In genomic region chr15:57172925-57173324, GRCh38 we compare ENCODE assay signal across 31 cellular contexts.
A peak's percentile ranks its signal among the peaks of the same experiment; 100 is the strongest.
DNase-seq lines count a peak whose midpoint lies in the region; ATAC-seq, FAIRE-seq and TF ChIP-seq lines count a peak whose summit lies in the region.
"Had no signal": no experiment of that assay in that cellular context is flagged by ENCODE, and none has a peak within 500 bp of the region (broad histone marks: within the 10 kb centered on the region; RNA-seq: fewer than 3 reads in every experiment).

No MANE protein-coding gene starts in this region.

- BruUV-seq in MCF 10A (replicated peaks; lab: Mats Ljungman, UMichigan) (no TSS peak), mammary epithelial cell (replicated peaks; lab: Mats Ljungman, UMichigan) (no TSS peak)

- H3K4me2 ChIP-seq in mammary epithelial cell (ENCODE audit: insufficient read depth, low read depth, low read length) (no peak overlapping the region), astrocyte (ENCODE audit: low read length) (no peak overlapping the region)
- H3K4me2 ChIP-seq: hepatocyte had no signal

- CTCF ChIA-PET in MCF 10A (lab: Yijun Ruan, JAX) = no interaction called here
- CTCF ChIA-PET in mammary epithelial cell (lab: Charles Lee; ENCODE audit: low non-redundant PET) = no interaction called here

- H3K36me3 Mint-ChIP-seq in MCF 10A (ENCODE audit: insufficient read depth, unreplicated experiment) = peaks cover 19% of the 10 kb centered on the region
- H3K36me3 Mint-ChIP-seq in astrocyte (ENCODE audit: low read depth, unreplicated experiment) = no peaks in the 10 kb centered on the region

- WGBS in mammary epithelial cell (ENCODE audit: low coverage, missing lambda C conversion rate) = 88% methylated on average over 3 of the region's 3 CpGs

- no peaks in the 10 kb centered on the region for H4K20me1 ChIP-seq in mammary epithelial cell (ENCODE audit: insufficient read depth, low read length)
- peaks cover 3% of the 10 kb centered on the region for H4K20me1 ChIP-seq in astrocyte (ENCODE audit: insufficient read depth, low read length)

- H3K27ac Mint-ChIP-seq in MCF 10A (ENCODE audit: low read depth, unreplicated experiment) (peak overlapping the region; percentile 14), astrocyte (ENCODE audit: unreplicated experiment) (no peak overlapping the region)
- H3K27ac Mint-ChIP-seq: activated naive CD4-positive, alpha-beta T cell treated with anti-CD3 and anti-CD28 coated beads, Interleukin-2, amount 50 U/mL, for 24 hours; activated T-helper 2 cell treated with anti-CD3 and anti-CD28 coated beads, Interferon-gamma antibody, Interleukin-2, Interleukin-4, amounts not matched to agents 10 μg/mL and 5 μg/mL and 100 μg/mL, durations not matched to agents 14 hours and 24 hours and 36 hours; CD4-positive, alpha-beta T cell; memory B cell had no signal

- H3K4me3 Mint-ChIP-seq in MCF 10A (ENCODE audit: unreplicated experiment) = no peak overlapping the region
- no peak overlapping the region for H3K4me3 Mint-ChIP-seq in astrocyte (ENCODE audit: unreplicated experiment)
- H3K4me3 Mint-ChIP-seq: activated naive CD4-positive, alpha-beta T cell treated with anti-CD3 and anti-CD28 coated beads, Interleukin-2, amount 50 U/mL, for 24 hours; CD4-positive, alpha-beta T cell; memory B cell had no signal

- no peaks in the 10 kb centered on the region for H3K79me2 ChIP-seq in mammary epithelial cell (ENCODE audit: insufficient read depth, low read length)
- H3K79me2 ChIP-seq in astrocyte (ENCODE audit: insufficient read depth, low read length) = no peaks in the 10 kb centered on the region

- no peaks in the 10 kb centered on the region for H3K9me3 Mint-ChIP-seq in MCF 10A (ENCODE audit: unreplicated experiment)
- no peaks in the 10 kb centered on the region for H3K9me3 Mint-ChIP-seq in astrocyte (ENCODE audit: unreplicated experiment)
- H3K9me3 Mint-ChIP-seq: activated naive CD4-positive, alpha-beta T cell treated with anti-CD3 and anti-CD28 coated beads, Interleukin-2, amount 50 U/mL, for 24 hours; activated T-helper 2 cell treated with anti-CD3 and anti-CD28 coated beads, Interferon-gamma antibody, Interleukin-2, Interleukin-4, amounts not matched to agents 10 μg/mL and 5 μg/mL and 100 μg/mL, durations not matched to agents 14 hours and 24 hours and 36 hours; CD4-positive, alpha-beta T cell; memory B cell had no signal

- dilution Hi-C loops in mammary epithelial cell (cut with HindIII; ENCODE audit: low sequenced_read_pairs) = no loop called here

- H3K4me1 Mint-ChIP-seq in MCF 10A (ENCODE audit: insufficient read depth, unreplicated experiment) (no peaks in the 10 kb centered on the region), astrocyte (ENCODE audit: low read depth, unreplicated experiment) (no peaks in the 10 kb centered on the region)
- H3K4me1 Mint-ChIP-seq: activated naive CD4-positive, alpha-beta T cell treated with anti-CD3 and anti-CD28 coated beads, Interleukin-2, amount 50 U/mL, for 24 hours had no signal

- no peak overlapping the region for H2AFZ ChIP-seq in mammary epithelial cell (ENCODE audit: low read depth, low read length)
- H2AFZ ChIP-seq in astrocyte (ENCODE audit: low read depth, low read length) = no peak overlapping the region
- H2AFZ ChIP-seq: hepatocyte had no signal

- H3K4me1 ChIP-seq in mammary epithelial cell (ENCODE audit: insufficient read depth, low read length) (no peaks in the 10 kb centered on the region), astrocyte (ENCODE audit: insufficient read depth, low read length) (no peaks in the 10 kb centered on the region), left lung (peaks cover 0 to 4% of the 10 kb centered on the region in 2 donors)
- H3K4me1 ChIP-seq: sigmoid colon had no signal

- intact Hi-C loops in MCF 10A (cut with micrococcal nuclease) (no loop called here), mammary epithelial cell (cut with micrococcal nuclease) (no loop called here), left lung (cut with DNase I) (no loop called here)

- in situ Hi-C loops in mammary epithelial cell (cut with MboI; ENCODE audit: low sequenced_read_pairs in 2 of 2) = no loop called here

- POLR2A ChIA-PET in MCF 10A (lab: Yijun Ruan, JAX) = interaction anchor here (0.8 kb wide), 1 partner anchor 9 kb away, joined by 3 read pairs; no protein-coding TSS in a partner anchor

- no peak for ATAC-seq in HG03460 (IDR thresholded peaks at IDR 0.05; ENCODE audit: unreplicated experiment)
- no peak for ATAC-seq in GM18907 (IDR thresholded peaks at IDR 0.05; ENCODE audit: unreplicated experiment)
- ATAC-seq in left lung = no peak
- ATAC-seq: activated CD4-positive, CD25-positive, alpha-beta regulatory T cell treated with anti-CD3 and anti-CD28 coated beads, Interleukin-2, amount 50 U/mL, for 24 hours had no signal

- H3K27me3 Mint-ChIP-seq in MCF 10A (ENCODE audit: insufficient read depth, unreplicated experiment) (no peaks in the 10 kb centered on the region), astrocyte (ENCODE audit: low read depth, unreplicated experiment) (no peaks in the 10 kb centered on the region)
- H3K27me3 Mint-ChIP-seq: activated naive CD4-positive, alpha-beta T cell treated with anti-CD3 and anti-CD28 coated beads, Interleukin-2, amount 50 U/mL, for 24 hours; CD4-positive, alpha-beta T cell; memory B cell; progenitor cell of endocrine pancreas had no signal

- no peak for FAIRE-seq in astrocyte (lab: Jason Lieb, UNC)
- FAIRE-seq: GM12892, H54, TTC549 had no signal

- H3K27me3 ChIP-seq in mammary epithelial cell (ENCODE audit: insufficient read depth, low read length) (no peaks in the 10 kb centered on the region), astrocyte (ENCODE audit: insufficient read depth, low read length) (no peaks in the 10 kb centered on the region), left lung (no peaks in the 10 kb centered on the region)
- H3K27me3 ChIP-seq: cardiac muscle cell, hepatocyte, sigmoid colon had no signal

- H3K9me3 ChIP-seq in mammary epithelial cell (replicated peaks; ENCODE audit: insufficient read depth, low read length) (no peaks in the 10 kb centered on the region), astrocyte (ENCODE audit: insufficient read depth, low read depth, low read length) (no peaks in the 10 kb centered on the region), left lung (no peaks in the 10 kb centered on the region)
- H3K9me3 ChIP-seq: sigmoid colon had no signal

- no peak for TF ChIP-seq CTCF in MCF 10A (IDR thresholded peaks at IDR 0.05; ENCODE audit: unreplicated experiment)
- TF ChIP-seq CTCF in mammary epithelial cell (conservative IDR thresholded peaks at IDR 0.05 in 1 of 2, IDR thresholded peaks at IDR 0.05 in 1 of 2; ENCODE audit: extremely low read depth in 1 of 2, insufficient read depth in 1 of 2, low read depth in 1 of 2, low read length in 2 of 2) = no peak
- TF ChIP-seq CTCF in astrocyte (IDR thresholded peaks at IDR 0.05; ENCODE audit: insufficient read depth, low read depth, low read length) = no peak
- TF ChIP-seq CTCF in left lung (IDR thresholded peaks at IDR 0.05) = no peak

- H3K9ac ChIP-seq in mammary epithelial cell (ENCODE audit: insufficient read depth, low read length) (no peak overlapping the region), astrocyte (ENCODE audit: low read length) (no peak overlapping the region)

- no peak overlapping the region for H3K4me3 ChIP-seq in mammary epithelial cell (replicated peaks in 1 of 3; ENCODE audit: insufficient read depth in 1 of 3, low read depth in 2 of 3, low read length in 3 of 3)
- no peak overlapping the region for H3K4me3 ChIP-seq in astrocyte (ENCODE audit: insufficient read depth, low read depth, low read length)
- H3K4me3 ChIP-seq in left lung = no peak overlapping the region
- H3K4me3 ChIP-seq: cardiac muscle cell, hepatocyte, sigmoid colon had no signal

- no peak overlapping the region for H3K27ac ChIP-seq in mammary epithelial cell (ENCODE audit: insufficient read depth, low read depth, low read length)
- H3K27ac ChIP-seq in astrocyte (ENCODE audit: low read depth, low read length) = no peak overlapping the region
- H3K27ac ChIP-seq in left lung = no peak overlapping the region
- H3K27ac ChIP-seq: cardiac muscle cell, hepatocyte, sigmoid colon had no signal

- peaks cover 6% of the 10 kb centered on the region for H3K36me3 ChIP-seq in mammary epithelial cell (ENCODE audit: insufficient read depth, low read length)
- peaks cover 6% of the 10 kb centered on the region for H3K36me3 ChIP-seq in astrocyte (ENCODE audit: insufficient read depth, low read length)
- H3K36me3 ChIP-seq in left lung = peaks cover 0 to 4% of the 10 kb centered on the region in 2 donors
- H3K36me3 ChIP-seq: sigmoid colon had no signal

- DNase-seq in MCF 10A (ENCODE audit: unreplicated experiment) (no peak), mammary epithelial cell (no peak), astrocyte (ENCODE audit: low read depth) (peak; percentile 50), fibroblast of peridontal ligament (ENCODE audit: extremely low read depth) (peak; percentile 64), ecto neural progenitor cell (ENCODE audit: low spot score) (no peak), left lung (no peak)
- DNase-seq: activated CD4-positive, alpha-beta T cell treated with anti-CD3 and anti-CD28 coated beads, Interleukin-2, amount 50 U/mL, for 48 hours; activated CD8-positive, alpha-beta memory T cell treated with anti-CD3 and anti-CD28 coated beads, Interleukin-2, amount 50 U/mL, for 4 hours; AML-193; anterior cingulate cortex; CD4-positive, alpha-beta T cell; EL; left cardiac atrium; NCI-H1092 treated with DMSO at 0.1 percent for 48 hours; NCI-H2029; NCI-H226; NCI-H748 treated with DMSO at 0.1 percent for 48 hours; sigmoid colon; stimulated activated naive CD4-positive, alpha-beta T cell treated with Interleukin-2 at 50 U/mL for 16 hours had no signal

Comparison
In these comparisons a context has a peak if more than half of its experiments do, and no peak if none do; other contexts are left out.
1. DNase-seq: peak in astrocyte (single experiment) and fibroblast of peridontal ligament (single experiment); none in MCF 10A (single experiment), mammary epithelial cell (single experiment), ecto neural progenitor cell (single experiment) and left lung (0 of 2).